Comparison of ENCODE assay signal across 1 cellular context in the genomic region with DNA sequence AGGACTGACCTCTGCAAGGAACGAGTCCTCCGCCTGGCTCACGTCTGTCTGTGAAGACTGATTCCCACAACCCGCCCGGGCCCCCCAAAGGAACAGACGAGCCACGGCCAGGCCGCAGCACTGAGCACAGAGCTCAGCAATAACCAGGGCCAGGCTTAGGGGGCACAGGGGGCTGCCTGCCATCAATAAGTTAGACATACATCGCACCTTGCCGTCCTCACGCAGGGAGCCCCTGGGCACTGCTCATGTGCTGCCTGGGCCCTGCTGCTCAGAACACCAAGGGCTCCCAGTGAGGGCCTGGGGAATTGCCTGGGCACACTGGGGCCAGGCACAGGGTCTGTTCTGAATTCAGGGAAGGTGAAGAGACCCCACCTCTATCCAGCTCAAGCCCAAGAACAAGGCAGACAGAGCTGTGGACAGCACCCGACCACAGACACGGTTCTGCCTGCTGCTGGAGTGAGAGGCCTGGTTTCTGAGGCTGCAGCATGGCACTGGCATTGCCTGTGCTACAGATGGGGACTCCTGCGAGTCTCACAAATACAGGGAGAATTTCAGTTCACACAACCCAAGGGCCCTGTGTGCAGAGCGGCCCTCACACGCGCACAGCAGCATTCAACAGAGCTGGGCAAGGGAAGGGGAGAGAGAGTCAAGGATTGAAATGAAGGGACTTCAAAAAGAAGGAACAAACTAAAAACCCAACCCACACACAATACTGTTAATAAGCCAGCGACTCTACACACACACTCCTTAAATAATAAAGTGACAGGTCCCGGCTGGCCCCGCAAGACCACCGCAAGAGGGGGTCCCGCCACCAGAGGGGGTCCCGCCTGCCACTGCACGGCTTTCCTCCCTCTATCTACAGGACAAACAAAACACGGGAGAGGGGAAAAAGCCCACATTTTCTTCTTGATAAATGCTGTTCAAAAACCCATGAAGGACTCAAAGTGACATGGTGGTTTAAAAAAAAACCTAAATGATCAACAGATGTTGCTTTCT.
TF ChIP-seq lines count a peak whose summit lies in the region.

No MANE protein-coding gene starts in this region.

TF ChIP-seq in GM12878, 131 proteins besides CTCF, POLR2A, EP300 and RAD21:
- TF ChIP-seq SUZ12 (IDR thresholded peaks at IDR 0.05; ENCODE audit: unreplicated experiment): no peak
- no peak for TF ChIP-seq ASH2L (IDR thresholded peaks at IDR 0.05; ENCODE audit: borderline replicate concordance, low read depth)
- TF ChIP-seq ZNF207 (IDR thresholded peaks at IDR 0.05; ENCODE audit: borderline replicate concordance): no peak
- no peak for TF ChIP-seq CEBPB (IDR thresholded peaks at IDR 0.05; ENCODE audit: borderline replicate concordance in 1 of 2, low read depth in 2 of 2, low read length in 2 of 2)
- no peak for TF ChIP-seq NR2C2 (IDR thresholded peaks at IDR 0.05; ENCODE audit: borderline replicate concordance, control insufficient read depth, insufficient read length, low read depth)
- TF ChIP-seq KDM1A (IDR thresholded peaks at IDR 0.05; ENCODE audit: borderline replicate concordance): no peak
- no peak for TF ChIP-seq HCFC1 (IDR thresholded peaks at IDR 0.05; ENCODE audit: low read length)
- no peak for TF ChIP-seq MTA3 (IDR thresholded peaks at IDR 0.05; ENCODE audit: borderline replicate concordance, low read length)
- no peak for TF ChIP-seq JUND (IDR thresholded peaks at IDR 0.05; ENCODE audit: low read depth, low read length)
- TF ChIP-seq SMARCA5 (IDR thresholded peaks at IDR 0.05): no peak
- TF ChIP-seq, protein P1, sequence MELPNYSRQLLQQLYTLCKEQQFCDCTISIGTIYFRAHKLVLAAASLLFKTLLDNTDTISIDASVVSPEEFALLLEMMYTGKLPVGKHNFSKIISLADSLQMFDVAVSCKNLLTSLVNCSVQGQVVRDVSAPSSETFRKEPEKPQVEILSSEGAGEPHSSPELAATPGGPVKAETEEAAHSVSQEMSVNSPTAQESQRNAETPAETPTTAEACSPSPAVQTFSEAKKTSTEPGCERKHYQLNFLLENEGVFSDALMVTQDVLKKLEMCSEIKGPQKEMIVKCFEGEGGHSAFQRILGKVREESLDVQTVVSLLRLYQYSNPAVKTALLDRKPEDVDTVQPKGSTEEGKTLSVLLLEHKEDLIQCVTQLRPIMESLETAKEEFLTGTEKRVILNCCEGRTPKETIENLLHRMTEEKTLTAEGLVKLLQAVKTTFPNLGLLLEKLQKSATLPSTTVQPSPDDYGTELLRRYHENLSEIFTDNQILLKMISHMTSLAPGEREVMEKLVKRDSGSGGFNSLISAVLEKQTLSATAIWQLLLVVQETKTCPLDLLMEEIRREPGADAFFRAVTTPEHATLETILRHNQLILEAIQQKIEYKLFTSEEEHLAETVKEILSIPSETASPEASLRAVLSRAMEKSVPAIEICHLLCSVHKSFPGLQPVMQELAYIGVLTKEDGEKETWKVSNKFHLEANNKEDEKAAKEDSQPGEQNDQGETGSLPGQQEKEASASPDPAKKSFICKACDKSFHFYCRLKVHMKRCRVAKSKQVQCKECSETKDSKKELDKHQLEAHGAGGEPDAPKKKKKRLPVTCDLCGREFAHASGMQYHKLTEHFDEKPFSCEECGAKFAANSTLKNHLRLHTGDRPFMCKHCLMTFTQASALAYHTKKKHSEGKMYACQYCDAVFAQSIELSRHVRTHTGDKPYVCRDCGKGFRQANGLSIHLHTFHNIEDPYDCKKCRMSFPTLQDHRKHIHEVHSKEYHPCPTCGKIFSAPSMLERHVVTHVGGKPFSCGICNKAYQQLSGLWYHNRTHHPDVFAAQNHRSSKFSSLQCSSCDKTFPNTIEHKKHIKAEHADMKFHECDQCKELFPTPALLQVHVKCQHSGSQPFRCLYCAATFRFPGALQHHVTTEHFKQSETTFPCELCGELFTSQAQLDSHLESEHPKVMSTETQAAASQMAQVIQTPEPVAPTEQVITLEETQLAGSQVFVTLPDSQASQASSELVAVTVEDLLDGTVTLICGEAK (IDR thresholded peaks at IDR 0.05; ENCODE audit: borderline replicate concordance): no peak
- TF ChIP-seq ZBTB33 (IDR thresholded peaks at IDR 0.05): no peak
